2 cellular contexts compared by ENCODE assay signal in genomic region chr4:5619913-5620625, GRCh38.
A peak's percentile ranks its signal among the peaks of the same experiment; 100 is the strongest.
TF ChIP-seq lines count a peak whose summit lies in the region.

No MANE protein-coding gene starts in this region.

TF ChIP-seq in HepG2, 621 proteins besides CTCF, POLR2A, EP300 and RAD21:
- TF ChIP-seq ZNF883 (CRISPR knock-in tag; IDR thresholded peaks at IDR 0.05; ENCODE audit: not compliant biosample characterization) = no peak
- TF ChIP-seq, protein P1, sequence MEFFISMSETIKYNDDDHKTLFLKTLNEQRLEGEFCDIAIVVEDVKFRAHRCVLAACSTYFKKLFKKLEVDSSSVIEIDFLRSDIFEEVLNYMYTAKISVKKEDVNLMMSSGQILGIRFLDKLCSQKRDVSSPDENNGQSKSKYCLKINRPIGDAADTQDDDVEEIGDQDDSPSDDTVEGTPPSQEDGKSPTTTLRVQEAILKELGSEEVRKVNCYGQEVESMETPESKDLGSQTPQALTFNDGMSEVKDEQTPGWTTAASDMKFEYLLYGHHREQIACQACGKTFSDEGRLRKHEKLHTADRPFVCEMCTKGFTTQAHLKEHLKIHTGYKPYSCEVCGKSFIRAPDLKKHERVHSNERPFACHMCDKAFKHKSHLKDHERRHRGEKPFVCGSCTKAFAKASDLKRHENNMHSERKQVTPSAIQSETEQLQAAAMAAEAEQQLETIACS (CRISPR knock-in tag; IDR thresholded peaks at IDR 0.05) = no peak
- TF ChIP-seq ETS1 (CRISPR knock-in tag; IDR thresholded peaks at IDR 0.05) = no peak
- TF ChIP-seq KLF9 (CRISPR knock-in tag; IDR thresholded peaks at IDR 0.05; ENCODE audit: low read depth) = no peak
- no peak for TF ChIP-seq ZKSCAN1 (IDR thresholded peaks at IDR 0.05; ENCODE audit: low read length)
- no peak for TF ChIP-seq ZNF234 (CRISPR knock-in tag; conservative IDR thresholded peaks at IDR 0.05)
- no peak for TF ChIP-seq ARNT2 (CRISPR knock-in tag; IDR thresholded peaks at IDR 0.05; ENCODE audit: low read depth)
- no peak for TF ChIP-seq POGZ (CRISPR knock-in tag; IDR thresholded peaks at IDR 0.05)

TF ChIP-seq in K562, 482 proteins besides CTCF, POLR2A, EP300 and RAD21:
- TF ChIP-seq RBM15 (IDR thresholded peaks at IDR 0.05; ENCODE audit: insufficient read depth, low read length) (no peak), TFE3 (CRISPR knock-in tag; IDR thresholded peaks at IDR 0.05) (peak; percentile 58), HMG20B (CRISPR knock-in tag; IDR thresholded peaks at IDR 0.05) (no peak), GATAD2B (IDR thresholded peaks at IDR 0.05; ENCODE audit: borderline replicate concordance) (no peak)
- TF ChIP-seq, protein P2, sequence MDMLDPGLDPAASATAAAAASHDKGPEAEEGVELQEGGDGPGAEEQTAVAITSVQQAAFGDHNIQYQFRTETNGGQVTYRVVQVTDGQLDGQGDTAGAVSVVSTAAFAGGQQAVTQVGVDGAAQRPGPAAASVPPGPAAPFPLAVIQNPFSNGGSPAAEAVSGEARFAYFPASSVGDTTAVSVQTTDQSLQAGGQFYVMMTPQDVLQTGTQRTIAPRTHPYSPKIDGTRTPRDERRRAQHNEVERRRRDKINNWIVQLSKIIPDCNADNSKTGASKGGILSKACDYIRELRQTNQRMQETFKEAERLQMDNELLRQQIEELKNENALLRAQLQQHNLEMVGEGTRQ (CRISPR knock-in tag; IDR thresholded peaks at IDR 0.05) = peak; percentile 29
